In the genomic region with DNA sequence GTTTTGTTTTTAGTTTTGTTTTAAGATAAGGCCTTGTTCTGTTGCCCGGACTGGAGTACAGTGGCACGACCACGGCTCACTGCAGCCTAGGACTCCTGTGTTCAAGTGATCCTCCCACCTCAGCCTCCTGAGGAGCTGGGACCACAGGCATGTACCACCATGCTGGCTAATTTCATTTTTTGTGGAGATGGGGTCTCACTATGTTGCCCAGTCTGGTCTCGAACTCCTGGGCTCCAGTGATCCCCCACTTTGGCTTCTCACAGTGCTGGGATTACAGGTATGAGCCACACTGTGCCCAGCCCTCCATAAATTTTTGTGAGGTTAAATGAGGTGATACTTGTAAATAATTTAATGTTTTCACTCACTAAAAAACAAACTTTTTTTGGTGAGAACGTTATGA, we compare ENCODE assay signal across 11 cellular contexts.
"Had no signal": no experiment of that assay in that cellular context is flagged by ENCODE, and none has a peak within 500 bp of the region (broad histone marks: within the 10 kb centered on the region; RNA-seq: fewer than 3 reads in every experiment).

No MANE protein-coding gene starts in this region.

- H3K27me3 Mint-ChIP-seq: activated CD8-positive, alpha-beta memory T cell treated with anti-CD3 and anti-CD28 coated beads, Interleukin-2, amount 10 ng/mL, durations not matched to agents 7 days and 5 days had no signal

- H3K4me3 Mint-ChIP-seq: activated CD8-positive, alpha-beta memory T cell treated with anti-CD3 and anti-CD28 coated beads, Interleukin-2, amount 10 ng/mL, durations not matched to agents 7 days and 5 days; activated T-cell treated with anti-CD3 and anti-CD28 coated beads, Interleukin-2, amount 50 U/mL, for 4 hours; neural crest cell had no signal

- DNase-seq: activated CD4-positive, alpha-beta T cell treated with anti-CD3 and anti-CD28 coated beads, Interleukin-2, amount 50 U/mL, for 48 hours; activated CD8-positive, alpha-beta memory T cell treated with anti-CD3 and anti-CD28 coated beads, Interleukin-2, amount 10 ng/mL, durations not matched to agents 7 days and 5 days; activated T-cell treated with anti-CD3 and anti-CD28 coated beads, Interleukin-2, amount 50 U/mL, for 4 hours; foreskin melanocyte; heart right ventricle; islet precursor cell had no signal

- ATAC-seq: activated CD4-positive, CD25-positive, alpha-beta regulatory T cell treated with anti-CD3 and anti-CD28 coated beads, Interleukin-2, amount 50 U/mL, for 24 hours; activated CD8-positive, alpha-beta memory T cell treated with anti-CD3 and anti-CD28 coated beads, Interleukin-2, amount 10 ng/mL, durations not matched to agents 7 days and 5 days; activated T-cell treated with anti-CD3 and anti-CD28 coated beads, Interleukin-2, amount 50 U/mL, for 4 hours; heart right ventricle; left lobe of liver had no signal

- H3K27me3 ChIP-seq: heart right ventricle had no signal

- H3K27ac Mint-ChIP-seq: activated CD8-positive, alpha-beta memory T cell treated with anti-CD3 and anti-CD28 coated beads, Interleukin-2, amount 10 ng/mL, durations not matched to agents 7 days and 5 days had no signal

- H3K36me3 ChIP-seq: heart right ventricle had no signal

- H3K9me3 Mint-ChIP-seq: activated T-cell treated with anti-CD3 and anti-CD28 coated beads, Interleukin-2, amount 50 U/mL, for 4 hours; neural crest cell had no signal

- H3K4me3 ChIP-seq: heart right ventricle had no signal

- H3K9me3 ChIP-seq: heart right ventricle had no signal

- FAIRE-seq: colon, endothelial cell of umbilical vein had no signal
